In genomic region chr10:47034511-47035051, GRCh38 we compare ENCODE assay signal across 25 cellular contexts.
DNase-seq lines count a peak whose midpoint lies in the region; ATAC-seq and TF ChIP-seq lines count a peak whose summit lies in the region.
"Had no signal": no experiment of that assay in that cellular context is flagged by ENCODE, and none has a peak within 500 bp of the region (broad histone marks: within the 10 kb centered on the region; RNA-seq: fewer than 3 reads in every experiment).

No MANE protein-coding gene starts in this region.

- H3K4me3 Mint-ChIP-seq in activated CD4-positive, alpha-beta memory T cell treated with anti-CD3 and anti-CD28 coated beads, Interleukin-2, amount 10 ng/mL, durations not matched to agents 7 days and 5 days = no peak overlapping the region
- no peak overlapping the region for H3K4me3 Mint-ChIP-seq in neural progenitor cell
- H3K4me3 Mint-ChIP-seq: activated CD4-positive, alpha-beta T cell treated with anti-CD3 and anti-CD28 coated beads for 36 hours; activated naive CD8-positive, alpha-beta T cell treated with anti-CD3 and anti-CD28 coated beads, Interleukin-2, amount 10 ng/mL, durations not matched to agents 7 days and 5 days; HFFc6; T-helper 2 cell treated with Interferon-gamma antibody and Interleukin-4, amounts not matched to agents 5 μg/mL and 100 μg/mL, for 36 hours had no signal

- no peaks in the 10 kb centered on the region for H3K27me3 Mint-ChIP-seq in activated CD4-positive, alpha-beta memory T cell treated with anti-CD3 and anti-CD28 coated beads, Interleukin-2, amount 10 ng/mL, durations not matched to agents 7 days and 5 days
- H3K27me3 Mint-ChIP-seq in neural progenitor cell (ENCODE audit: insufficient read depth, low read depth) = peaks cover 7% of the 10 kb centered on the region
- H3K27me3 Mint-ChIP-seq: activated CD4-positive, alpha-beta T cell treated with anti-CD3 and anti-CD28 coated beads for 36 hours; activated naive CD8-positive, alpha-beta T cell treated with anti-CD3 and anti-CD28 coated beads, Interleukin-2, amount 10 ng/mL, durations not matched to agents 7 days and 5 days had no signal

- H3K4me1 Mint-ChIP-seq in activated CD4-positive, alpha-beta memory T cell treated with anti-CD3 and anti-CD28 coated beads, Interleukin-2, amount 10 ng/mL, durations not matched to agents 7 days and 5 days = no peaks in the 10 kb centered on the region
- peaks cover 24% of the 10 kb centered on the region for H3K4me1 Mint-ChIP-seq in neural progenitor cell
- H3K4me1 Mint-ChIP-seq: activated CD4-positive, alpha-beta T cell treated with anti-CD3 and anti-CD28 coated beads for 36 hours; activated naive CD8-positive, alpha-beta T cell treated with anti-CD3 and anti-CD28 coated beads, Interleukin-2, amount 10 ng/mL, durations not matched to agents 7 days and 5 days had no signal

- H3K4me1 ChIP-seq in heart right ventricle (peaks cover 0 to 9% (median 0%) of the 10 kb centered on the region in 9 donors), SK-N-SH (ENCODE audit: control insufficient read depth in 1 of 2, insufficient read depth in 2 of 2, low read depth in 1 of 2, low read length in 1 of 2) (peaks cover 0 to 87% of the 10 kb centered on the region in 2 experiments; a peak in 2 of 4 replicates), suprapubic skin (peaks cover 11% of the 10 kb centered on the region), neural progenitor cell (no peaks in the 10 kb centered on the region)
- H3K4me1 ChIP-seq: foreskin keratinocyte, parathyroid adenoma had no signal

- no peaks in the 10 kb centered on the region for H3K36me3 Mint-ChIP-seq in activated CD4-positive, alpha-beta memory T cell treated with anti-CD3 and anti-CD28 coated beads, Interleukin-2, amount 10 ng/mL, durations not matched to agents 7 days and 5 days (ENCODE audit: low read depth)
- H3K36me3 Mint-ChIP-seq in neural progenitor cell = no peaks in the 10 kb centered on the region
- H3K36me3 Mint-ChIP-seq: activated naive CD8-positive, alpha-beta T cell treated with anti-CD3 and anti-CD28 coated beads, Interleukin-2, amount 10 ng/mL, durations not matched to agents 7 days and 5 days had no signal

- intact Hi-C loops in left cardiac atrium (cut with DNase I) (no loop called here), heart right ventricle (cut with DNase I) (no loop called here)

- no peak; the same call in none of the 2 replicates for TF ChIP-seq RAD21 in SK-N-SH (IDR thresholded peaks at IDR 0.05; ENCODE audit: low read length)

- H3K4me2 ChIP-seq in SK-N-SH (no peak overlapping the region), neural progenitor cell (no peak overlapping the region)
- H3K4me2 ChIP-seq: PC-9 had no signal

- DNase-seq in left cardiac atrium (peak; percentile 9), heart right ventricle (no peak), SK-N-SH (peak; percentile 90), islet precursor cell (peak; percentile 29), suprapubic skin (ENCODE audit: low spot score in 2 of 2) (peak; percentile 50 to 55), neural progenitor cell (ENCODE audit: low spot score) (no peak)
- DNase-seq in stimulated activated CD4-positive, alpha-beta T cell treated with anti-CD3 and anti-CD28 coated beads, Interleukin-2, amount 100 ng/mL, for 24 hours = no peak
- no peak for DNase-seq in activated CD4-positive, alpha-beta memory T cell treated with anti-CD3 and anti-CD28 coated beads, Interleukin-2, amount 10 ng/mL, durations not matched to agents 7 days and 5 days
- DNase-seq: activated CD4-positive, alpha-beta T cell treated with anti-CD3 and anti-CD28 coated beads for 36 hours; activated naive CD8-positive, alpha-beta T cell treated with anti-CD3 and anti-CD28 coated beads, Interleukin-2, amount 10 ng/mL, durations not matched to agents 7 days and 5 days; C1 segment of cervical spinal cord; caudate nucleus; COR-L47; foreskin keratinocyte; HFFc6; NCI-H187; NCI-H510A treated with DMSO at 0.1 percent for 48 hours; PC-9; SHP77; stimulated activated CD4-positive, alpha-beta T cell treated with anti-CD3 and anti-CD28 coated beads, Interleukin-4, amount 100 ng/mL, for 4 hours; trophoblast cell had no signal

- CTCF ChIA-PET in SK-N-SH (lab: Yijun Ruan, JAX) = interaction anchor here (1.4 to 16.7 kb wide), 6 partner anchors 9 to 276 kb away, joined by 4 to 337 read pairs (median 32); no protein-coding TSS in a partner anchor
- CTCF ChIA-PET in activated CD4-positive, alpha-beta memory T cell treated with anti-CD3 and anti-CD28 coated beads, Interleukin-2, amount 10 ng/mL, durations not matched to agents 7 days and 5 days (lab: Charles Lee) = no interaction called here

- whole genome bisulfite sequencing in heart right ventricle, 2 donors = 79 to 80% methylated on average over 8 of the region's 8 CpGs
- WGBS in SK-N-SH (ENCODE audit: low lambda C conversion rate) = 0% methylated on average over 4 of the region's 8 CpGs
- 81% methylated on average over 7 of the region's 8 CpGs for WGBS in suprapubic skin

- no peaks in the 10 kb centered on the region for H3K9me3 Mint-ChIP-seq in activated CD4-positive, alpha-beta memory T cell treated with anti-CD3 and anti-CD28 coated beads, Interleukin-2, amount 10 ng/mL, durations not matched to agents 7 days and 5 days
- no peaks in the 10 kb centered on the region for H3K9me3 Mint-ChIP-seq in neural progenitor cell
- H3K9me3 Mint-ChIP-seq: activated naive CD8-positive, alpha-beta T cell treated with anti-CD3 and anti-CD28 coated beads, Interleukin-2, amount 10 ng/mL, durations not matched to agents 7 days and 5 days; HFFc6; T-helper 2 cell treated with Interferon-gamma antibody and Interleukin-4, amounts not matched to agents 5 μg/mL and 100 μg/mL, for 36 hours had no signal

- H3K36me3 ChIP-seq in heart right ventricle (no peaks in the 10 kb centered on the region), SK-N-SH (replicated peaks in 1 of 2; ENCODE audit: control insufficient read depth in 1 of 2, insufficient read depth in 2 of 2, low read length in 1 of 2) (no peaks in the 10 kb centered on the region), suprapubic skin (no peaks in the 10 kb centered on the region), neural progenitor cell (no peaks in the 10 kb centered on the region)
- H3K36me3 ChIP-seq: heart left ventricle had no signal

- H3K9me2 ChIP-seq in SK-N-SH = no peaks in the 10 kb centered on the region

- no peak for ATAC-seq in left cardiac atrium
- no peak for ATAC-seq in heart right ventricle
- ATAC-seq: activated CD4-positive, alpha-beta T cell treated with anti-CD3 and anti-CD28 coated beads for 36 hours; foreskin keratinocyte; GM12878; heart left ventricle had no signal

- H4K20me1 ChIP-seq in SK-N-SH (ENCODE audit: insufficient read depth) (no peaks in the 10 kb centered on the region), neural progenitor cell (ENCODE audit: low read depth) (no peaks in the 10 kb centered on the region)

- H3K9ac ChIP-seq in SK-N-SH (no peak overlapping the region), neural progenitor cell (no peak overlapping the region)
- H3K9ac ChIP-seq: parathyroid adenoma had no signal

- H2AFZ ChIP-seq in SK-N-SH (ENCODE audit: low read depth) = no peak overlapping the region
- H2AFZ ChIP-seq in neural progenitor cell (replicated peaks) = no peak overlapping the region
- H2AFZ ChIP-seq: parathyroid adenoma, PC-9 had no signal

- TF ChIP-seq EP300 in SK-N-SH (IDR thresholded peaks at IDR 0.05; ENCODE audit: borderline replicate concordance in 1 of 2, low read depth in 1 of 2, low read length in 1 of 2) (peak in 1 of 2 experiments; percentile 100; a peak in 2 of 4 replicates), suprapubic skin (IDR thresholded peaks at IDR 0.05) (no peak)

- H3K27ac ChIP-seq in heart right ventricle = no peak overlapping the region
- peak overlapping the region in 1 of 2 experiments; percentile 100; a peak in 2 of 4 replicates for H3K27ac ChIP-seq in SK-N-SH (ENCODE audit: low read depth in 2 of 2, low read length in 1 of 2)
- no peak overlapping the region for H3K27ac ChIP-seq in suprapubic skin
- no peak overlapping the region for H3K27ac ChIP-seq in neural progenitor cell
- H3K27ac ChIP-seq: foreskin keratinocyte, heart left ventricle, parathyroid adenoma, PC-9 had no signal

- POLR2A ChIA-PET in SK-N-SH (lab: Yijun Ruan, JAX) = interaction anchor here (0.8 to 2.5 kb wide), 10 partner anchors 9 to 268 kb away, joined by 3 to 23 read pairs (median 6); partner anchors contain the start of gene GDF10
- POLR2A ChIA-PET in activated CD4-positive, alpha-beta memory T cell treated with anti-CD3 and anti-CD28 coated beads, Interleukin-2, amount 10 ng/mL, durations not matched to agents 7 days and 5 days (lab: Charles Lee) = no interaction called here

- H3K27me3 ChIP-seq in heart right ventricle = peaks cover 0 to 3% (median 0%) of the 10 kb centered on the region in 7 donors
- peaks cover 11% of the 10 kb centered on the region; the same call in 1 of the 2 replicates for H3K27me3 ChIP-seq in SK-N-SH (ENCODE audit: insufficient read depth)
- no peaks in the 10 kb centered on the region for H3K27me3 ChIP-seq in suprapubic skin
- no peaks in the 10 kb centered on the region for H3K27me3 ChIP-seq in neural progenitor cell
- H3K27me3 ChIP-seq: heart left ventricle had no signal

- H3F3A ChIP-seq in SK-N-SH (replicated peaks; ENCODE audit: insufficient read depth) (no peaks in the 10 kb centered on the region), neural progenitor cell (ENCODE audit: low read depth) (no peaks in the 10 kb centered on the region)

- H3K79me2 ChIP-seq in SK-N-SH (ENCODE audit: insufficient read depth) = no peaks in the 10 kb centered on the region
- no peaks in the 10 kb centered on the region for H3K79me2 ChIP-seq in neural progenitor cell (ENCODE audit: low read depth)
- H3K79me2 ChIP-seq: parathyroid adenoma had no signal

- no peak overlapping the region for H3K27ac Mint-ChIP-seq in activated CD4-positive, alpha-beta memory T cell treated with anti-CD3 and anti-CD28 coated beads, Interleukin-2, amount 10 ng/mL, durations not matched to agents 7 days and 5 days
- no peak overlapping the region for H3K27ac Mint-ChIP-seq in neural progenitor cell
- H3K27ac Mint-ChIP-seq: activated CD4-positive, alpha-beta T cell treated with anti-CD3 and anti-CD28 coated beads for 36 hours; activated naive CD8-positive, alpha-beta T cell treated with anti-CD3 and anti-CD28 coated beads, Interleukin-2, amount 10 ng/mL, durations not matched to agents 7 days and 5 days; HFFc6; T-helper 2 cell treated with Interferon-gamma antibody and Interleukin-4, amounts not matched to agents 5 μg/mL and 100 μg/mL, for 36 hours had no signal

- TF ChIP-seq CTCF in heart right ventricle (IDR thresholded peaks at IDR 0.05) (no peak), SK-N-SH (IDR thresholded peaks at IDR 0.05) (no peak), suprapubic skin (IDR thresholded peaks at IDR 0.05) (no peak), neural progenitor cell (IDR thresholded peaks at IDR 0.05) (no peak)

- no peak for TF ChIP-seq POLR2A in suprapubic skin (IDR thresholded peaks at IDR 0.05)

- H3K4me3 ChIP-seq in heart right ventricle (no peak overlapping the region), SK-N-SH (ENCODE audit: low read depth in 2 of 2, low read length in 1 of 2) (no peak overlapping the region), suprapubic skin (no peak overlapping the region), neural progenitor cell (no peak overlapping the region)
- H3K4me3 ChIP-seq: GM12878, heart left ventricle, PC-9 had no signal

- no peaks in the 10 kb centered on the region for H3K9me3 ChIP-seq in heart right ventricle
- H3K9me3 ChIP-seq in SK-N-SH = no peaks in the 10 kb centered on the region
- no peaks in the 10 kb centered on the region for H3K9me3 ChIP-seq in suprapubic skin
- H3K9me3 ChIP-seq in neural progenitor cell (ENCODE audit: low read depth) = no peaks in the 10 kb centered on the region
- H3K9me3 ChIP-seq: heart left ventricle had no signal

Comparison
In these comparisons a context has a peak if more than half of its experiments do, and no peak if none do; other contexts are left out.
1. DNase-seq: peak in left cardiac atrium (single experiment), SK-N-SH (single experiment), islet precursor cell (single experiment) and suprapubic skin (2 of 2); none in heart right ventricle (0 of 2), stimulated activated CD4-positive, alpha-beta T cell treated with anti-CD3 and anti-CD28 coated beads, Interleukin-2, amount 100 ng/mL, for 24 hours (0 of 2), activated CD4-positive, alpha-beta memory T cell treated with anti-CD3 and anti-CD28 coated beads, Interleukin-2, amount 10 ng/mL, durations not matched to agents 7 days and 5 days (single experiment) and neural progenitor cell (single experiment).